2 cellular contexts compared by ENCODE assay signal in genomic region chr10:49593998-49594397, GRCh38.
TF ChIP-seq lines count a peak whose summit lies in the region.

No MANE protein-coding gene starts in this region.

TF ChIP-seq in K562, 482 proteins besides CTCF, POLR2A, EP300 and RAD21:
- TF ChIP-seq MAX (CRISPR knock-in tag; IDR thresholded peaks at IDR 0.05) (no peak), ZNF212 (CRISPR knock-in tag; IDR thresholded peaks at IDR 0.05) (no peak), ZBTB43 (CRISPR knock-in tag; IDR thresholded peaks at IDR 0.05) (no peak), SMAD1 (IDR thresholded peaks at IDR 0.05; ENCODE audit: low read depth, low read length, partially characterized antibody) (no peak), POLR2H (tag; IDR thresholded peaks at IDR 0.05; ENCODE audit: low read depth) (no peak), KAT7 (CRISPR knock-in tag; IDR thresholded peaks at IDR 0.05; ENCODE audit: borderline replicate concordance) (no peak), EWSR1 (IDR thresholded peaks at IDR 0.05; ENCODE audit: borderline replicate concordance, low read depth, partially characterized antibody) (no peak), RBM22 (IDR thresholded peaks at IDR 0.05; ENCODE audit: low read depth, low read length, poor library complexity, severe bottlenecking) (no peak), BRCA1 (IDR thresholded peaks at IDR 0.05) (no peak), BRCA1 (CRISPR knock-in tag; IDR thresholded peaks at IDR 0.05) (no peak), RBM15 (IDR thresholded peaks at IDR 0.05; ENCODE audit: insufficient read depth, low read length) (no peak), SMARCA4 (IDR thresholded peaks at IDR 0.05) (no peak), NCOR1 (IDR thresholded peaks at IDR 0.05) (no peak), ZBTB17 (CRISPR knock-in tag; IDR thresholded peaks at IDR 0.05) (no peak), NUFIP1 (IDR thresholded peaks at IDR 0.05; ENCODE audit: partially characterized antibody) (no peak)

TF ChIP-seq in SK-N-SH, 30 proteins besides CTCF, POLR2A, EP300 and RAD21:
- TF ChIP-seq NFIC (IDR thresholded peaks at IDR 0.05; ENCODE audit: borderline replicate concordance) (no peak), SMC3 (IDR thresholded peaks at IDR 0.05; ENCODE audit: low read depth, low read length) (no peak), CHD2 (IDR thresholded peaks at IDR 0.05; ENCODE audit: low read length, partially characterized antibody) (no peak), MEF2A (IDR thresholded peaks at IDR 0.05; ENCODE audit: borderline replicate concordance, low read depth) (no peak)
